In the genomic region with DNA sequence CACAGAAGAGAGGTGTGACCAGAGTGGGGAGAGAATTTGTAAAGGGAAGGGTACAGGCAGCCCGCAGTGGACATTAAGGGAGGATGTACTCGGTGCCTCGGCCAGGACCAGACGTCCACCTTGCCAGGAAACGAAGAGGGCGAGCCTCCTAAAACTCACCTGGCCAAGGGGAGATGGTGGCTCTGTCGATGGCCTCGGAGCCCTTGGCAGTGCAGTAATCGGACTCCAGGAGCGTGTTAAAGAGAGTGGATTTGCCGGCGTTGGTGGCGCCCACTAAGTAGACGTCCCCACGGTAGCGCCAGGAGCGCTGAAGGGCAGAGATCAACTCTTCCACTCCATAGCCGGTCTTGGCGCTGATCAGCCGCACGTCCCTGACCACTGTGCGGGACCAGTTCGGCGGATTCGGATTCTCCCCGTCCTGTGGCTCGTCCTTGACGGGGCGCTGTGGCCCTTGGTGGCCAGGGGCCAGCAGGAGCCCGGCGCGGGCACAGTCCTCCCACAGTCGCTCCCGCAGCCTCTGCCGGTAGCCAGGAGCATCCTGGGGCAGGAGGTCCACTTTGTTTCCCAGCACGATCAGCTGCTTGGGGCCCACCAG, we compare ENCODE assay signal across 8 cellular contexts. TPM values are rescaled to one million over a fixed set of nuclear protein-coding genes. Genes with fewer than 3 reads are reported as not detected.
DNase-seq lines count a peak whose midpoint lies in the region; ATAC-seq and TF ChIP-seq lines count a peak whose summit lies in the region.

No MANE protein-coding gene starts in this region.

- peaks cover 44% of the 10 kb centered on the region for H4K20me1 ChIP-seq in GM23338 (replicated peaks; ENCODE audit: insufficient read depth)

- no peak overlapping the region for H3K27ac Mint-ChIP-seq in GM23338

- H3K9me3 Mint-ChIP-seq in GM23338 = no peaks in the 10 kb centered on the region

- H3K9me3 ChIP-seq in heart left ventricle = peaks cover 0 to 20% (median 10%) of the 10 kb centered on the region in 12 donors

- H3K4me1 Mint-ChIP-seq in GM23338 = peaks cover 9% of the 10 kb centered on the region; the same call in 2 of the 3 replicates

- DNase-seq in GM23338 (ENCODE audit: low spot score) = peak; percentile 26
- DNase-seq in activated CD4-positive, alpha-beta T cell treated with anti-CD3 and anti-CD28 coated beads for 48 hours = peak; percentile 23
- peak in 2 of 5 donors; percentile 34 to 41 for DNase-seq in heart left ventricle
- DNase-seq in skeletal muscle cell (ENCODE audit: low read depth) = no peak
- DNase-seq in NCI-H226 = no peak

- intact Hi-C loops in heart left ventricle (cut with DNase I) = loop anchor here in 8 of 10 donors (2.0 to 10.0 kb wide), 4 partner anchors 62 to 136 kb away; partner anchors contain the start of genes REST (in 6 of the 8) and IGFBP7 (in 1 of the 8)

- H3K36me3 ChIP-seq in ACC112 (ENCODE audit: insufficient read depth, low read length) (peaks cover 24% of the 10 kb centered on the region), GM23338 (ENCODE audit: insufficient read depth) (peaks cover 26% of the 10 kb centered on the region), heart left ventricle (peaks cover 0 to 36% (median 30%) of the 10 kb centered on the region in 9 donors)

- peaks cover 18% of the 10 kb centered on the region for H3K4me1 ChIP-seq in ACC112 (ENCODE audit: control insufficient read depth, insufficient read depth, low read length, unreplicated experiment)
- 0 out of 2 replicates have a peak, but pooled peaks cover 3% of the 10 kb centered on the region for H3K4me1 ChIP-seq in GM23338 (ENCODE audit: insufficient read depth)
- H3K4me1 ChIP-seq in heart left ventricle = peaks cover 5 to 52% (median 39%) of the 10 kb centered on the region in 12 donors

- H3K36me3 Mint-ChIP-seq in GM23338 (ENCODE audit: low read depth) = peaks cover 34% of the 10 kb centered on the region

- peak overlapping the region; percentile 31 for H2AFZ ChIP-seq in ACC112 (ENCODE audit: low read length, unreplicated experiment)
- no peak overlapping the region for H2AFZ ChIP-seq in GM23338

- H3K79me2 ChIP-seq in ACC112 (ENCODE audit: control insufficient read depth, insufficient read depth, low read length, unreplicated experiment) = peaks cover 59% of the 10 kb centered on the region
- peaks cover 59% of the 10 kb centered on the region for H3K79me2 ChIP-seq in GM23338 (replicated peaks; ENCODE audit: insufficient read depth)

- TF ChIP-seq POLR2A in heart left ventricle (IDR thresholded peaks at IDR 0.05) = no peak

- peak overlapping the region; percentile 96 for H3K4me3 ChIP-seq in ACC112 (ENCODE audit: low read depth, low read length)
- H3K4me3 ChIP-seq in GM23338 = peak overlapping the region; percentile 95
- H3K4me3 ChIP-seq in heart left ventricle = peak overlapping the region; percentile 74 to 97 (median 93)
- peak overlapping the region; percentile 65 for H3K4me3 ChIP-seq in skeletal muscle cell (ENCODE audit: low read depth, low read length)

- H3F3A ChIP-seq in GM23338 (replicated peaks; ENCODE audit: low read depth) = no peaks in the 10 kb centered on the region

- no peaks in the 10 kb centered on the region for H3K9me2 ChIP-seq in GM23338 (ENCODE audit: insufficient read depth)

- H3K4me2 ChIP-seq in GM23338 = peak overlapping the region; percentile 90

- 2 to 6% (median 4%) methylated on average over 19 to 36 of the region's 36 CpGs for WGBS in heart left ventricle, 4 donors

- peak overlapping the region; percentile 100 for H3K4me3 Mint-ChIP-seq in GM23338

- ATAC-seq in GM23338 = peak; percentile 6
- ATAC-seq in heart left ventricle = peak in 2 of 4 donors; percentile 0 to 9
- ATAC-seq in HG03460 (IDR thresholded peaks at IDR 0.05; ENCODE audit: unreplicated experiment) = no peak
- ATAC-seq in GM21619 (IDR thresholded peaks at IDR 0.05; ENCODE audit: unreplicated experiment) = no peak

- H3K27ac ChIP-seq in ACC112 (ENCODE audit: low read depth, low read length) = no peak overlapping the region
- no peak overlapping the region for H3K27ac ChIP-seq in GM23338 (ENCODE audit: low read depth)
- peak overlapping the region in 8 of 12 donors; percentile 79 to 93 (median 90) for H3K27ac ChIP-seq in heart left ventricle

- H3K27me3 ChIP-seq in ACC112 (ENCODE audit: insufficient read depth, low read length) (no peaks in the 10 kb centered on the region), GM23338 (ENCODE audit: insufficient read depth) (no peaks in the 10 kb centered on the region), heart left ventricle (no peaks in the 10 kb centered on the region)

- TF ChIP-seq CTCF in GM23338 (conservative IDR thresholded peaks at IDR 0.05; ENCODE audit: low read depth in 2 of 2) = no peak
- TF ChIP-seq CTCF in heart left ventricle (IDR thresholded peaks at IDR 0.05) = no peak

- H3K27me3 Mint-ChIP-seq in GM23338 (ENCODE audit: insufficient read depth, low read depth, poor library complexity) = peaks cover 12% of the 10 kb centered on the region

TF ChIP-seq in GM23338, 12 proteins besides CTCF, POLR2A, EP300 and RAD21:
- TF ChIP-seq STAT1 (IDR thresholded peaks at IDR 0.05; ENCODE audit: unreplicated experiment) = no peak
- TF ChIP-seq ZNF462 (CRISPR knock-in tag; IDR thresholded peaks at IDR 0.05) = no peak

RNA-seq across cellular contexts. Expression of gene NOA1, which starts 1.0 kb away (rescaled TPM):
- 39.5 and 50.2 TPM in 2 replicates for total RNA-seq in GM23338 (2014; rRNA removed; shearing (Covaris generic))
- polyA plus RNA-seq in GM23338 (2016; fragmentation: Nextera tagmentation; extraction: Ambion mirVana) (14.3 and 15.1 TPM in 2 replicates), heart left ventricle (10 to 100 TPM in 1 of 2 donors, 1 to 10 TPM in 1; 5.3 to 13.3 TPM)
- total RNA-seq in heart left ventricle = 10 to 100 TPM; 11.2 to 23.0 (median 12.2) TPM

RNA-seq across cellular contexts. Expression of gene POLR2B, which starts 2.3 kb away (rescaled TPM):
- total RNA-seq in GM23338 (2014; rRNA removed; shearing (Covaris generic)) = 143 and 165 TPM in 2 replicates
- polyA plus RNA-seq in GM23338 (2016; fragmentation: Nextera tagmentation; extraction: Ambion mirVana) = 51.9 and 56.5 TPM in 2 replicates
- total RNA-seq in heart left ventricle = 10 to 100 TPM; 63.6 to 87.0 (median 75.0) TPM
- 10 to 100 TPM; 19.4 to 54.6 TPM for polyA plus RNA-seq in heart left ventricle

Comparison
In these comparisons a context has a peak if more than half of its experiments do, and no peak if none do; other contexts are left out.
1. H3K27ac ChIP-seq: peak in heart left ventricle (8 of 12); none in ACC112 (single experiment) and GM23338 (single experiment).
2. DNase-seq: peak in GM23338 (single experiment) and activated CD4-positive, alpha-beta T cell treated with anti-CD3 and anti-CD28 coated beads for 48 hours (single experiment); none in skeletal muscle cell (single experiment) and NCI-H226 (single experiment).
3. Peak in every context shown above with its lines, with median percentiles within 50 percentile points of each other: H3K4me3 ChIP-seq.